ENCODE assay signal across 26 cellular contexts in genomic region chr13:110626510-110626909, GRCh38. TPM values are rescaled to one million over a fixed set of nuclear protein-coding genes. Genes with fewer than 3 reads are reported as not detected.
DNase-seq lines count a peak whose midpoint lies in the region; ATAC-seq, FAIRE-seq and TF ChIP-seq lines count a peak whose summit lies in the region.
"Had no signal": no experiment of that assay in that cellular context is flagged by ENCODE, and none has a peak within 500 bp of the region (broad histone marks: within the 10 kb centered on the region; RNA-seq: fewer than 3 reads in every experiment).

No MANE protein-coding gene starts in this region.

- TF ChIP-seq CTCF in astrocyte (IDR thresholded peaks at IDR 0.05; ENCODE audit: insufficient read depth, low read depth, low read length) (no peak), D721Med (IDR thresholded peaks at IDR 0.05; ENCODE audit: insufficient read depth, missing control alignments) (no peak)

- peaks cover 13% of the 10 kb centered on the region for H3K36me3 Mint-ChIP-seq in T-helper 2 cell treated with Interferon-gamma antibody and Interleukin-4, amounts not matched to agents 5 μg/mL and 100 μg/mL, for 36 hours (ENCODE audit: low read depth)
- peaks cover 16% of the 10 kb centered on the region for H3K36me3 Mint-ChIP-seq in astrocyte (ENCODE audit: low read depth, unreplicated experiment)
- peaks cover 75% of the 10 kb centered on the region for H3K36me3 Mint-ChIP-seq in stimulated activated effector memory CD8-positive, alpha-beta T cell treated with anti-CD3 and anti-CD28 coated beads, Interleukin-12 subunit alpha, Interleukin-12 subunit beta, amount 100 ng/mL, for 72 hours

- no peak overlapping the region for H3K4me2 ChIP-seq in astrocyte (ENCODE audit: low read length)

- H3K27me3 ChIP-seq in astrocyte (ENCODE audit: insufficient read depth, low read length) (no peaks in the 10 kb centered on the region), muscle layer of colon (ENCODE audit: control insufficient read depth in 1 of 2, insufficient read depth in 2 of 2, low read length in 2 of 2) (no peaks in the 10 kb centered on the region)
- H3K27me3 ChIP-seq: esophagus squamous epithelium, gastroesophageal sphincter, pancreas, SJCRH30 had no signal

- no peak for DNase-seq in T-helper 2 cell treated with Interferon-gamma antibody and Interleukin-4, amounts not matched to agents 5 μg/mL and 100 μg/mL, for 36 hours (ENCODE audit: low spot score)
- DNase-seq in T-helper 2 cell (no peak), astrocyte (ENCODE audit: low read depth) (no peak), NCI-H226 (no peak), D721Med (ENCODE audit: insufficient read length, low spot score) (no peak)
- DNase-seq in stimulated activated effector memory CD8-positive, alpha-beta T cell treated with anti-CD3 and anti-CD28 coated beads, Interleukin-12 subunit alpha, Interleukin-12 subunit beta, amount 100 ng/mL, for 72 hours (ENCODE audit: low spot score in 2 of 2): no peak
- DNase-seq: activated CD4-positive, alpha-beta memory T cell treated with anti-CD3 and anti-CD28 coated beads for 36 hours; activated CD4-positive, CD25-positive, alpha-beta regulatory T cell; activated T-cell treated with anti-CD3 and anti-CD28 coated beads, Interleukin-2, amount 50 U/mL, for 1 hour; CD8-positive, alpha-beta memory T cell; effector CD4-positive, alpha-beta T cell; esophagus squamous epithelium; KBM-7; kidney; naive B cell; NCI-H1436; pancreas; SJCRH30; stimulated activated naive B cell treated with anti-CD40 and anti-IgM and Interleukin-4, amounts not matched to agents 10 μg/mL and 1 μg/mL and 100 μg/mL, for 72 hours had no signal

- no peaks in the 10 kb centered on the region for H3K9me3 Mint-ChIP-seq in T-helper 2 cell treated with Interferon-gamma antibody and Interleukin-4, amounts not matched to agents 5 μg/mL and 100 μg/mL, for 36 hours
- no peaks in the 10 kb centered on the region for H3K9me3 Mint-ChIP-seq in astrocyte (ENCODE audit: unreplicated experiment)
- no peaks in the 10 kb centered on the region for H3K9me3 Mint-ChIP-seq in stimulated activated effector memory CD8-positive, alpha-beta T cell treated with anti-CD3 and anti-CD28 coated beads, Interleukin-12 subunit alpha, Interleukin-12 subunit beta, amount 100 ng/mL, for 72 hours
- H3K9me3 Mint-ChIP-seq: activated CD4-positive, alpha-beta memory T cell treated with anti-CD3 and anti-CD28 coated beads for 36 hours; CD8-positive, alpha-beta memory T cell; naive B cell; stimulated activated naive B cell treated with anti-CD40 and anti-IgM and Interleukin-4, amounts not matched to agents 10 μg/mL and 1 μg/mL and 100 μg/mL, for 72 hours had no signal

- H4K20me1 ChIP-seq in astrocyte (ENCODE audit: insufficient read depth, low read length): peaks cover 90% of the 10 kb centered on the region

- H3K9me3 ChIP-seq in astrocyte (ENCODE audit: insufficient read depth, low read depth, low read length): no peaks in the 10 kb centered on the region
- H3K9me3 ChIP-seq in muscle layer of colon (ENCODE audit: low read length): no peaks in the 10 kb centered on the region
- H3K9me3 ChIP-seq: esophagus squamous epithelium, gastroesophageal sphincter, pancreas, SJCRH30, thoracic aorta had no signal

- ATAC-seq in stimulated activated effector memory CD8-positive, alpha-beta T cell treated with anti-CD3 and anti-CD28 coated beads, Interleukin-12 subunit alpha, Interleukin-12 subunit beta, amount 100 ng/mL, for 72 hours: no peak
- no peak for ATAC-seq in GM19397 (IDR thresholded peaks at IDR 0.05; ENCODE audit: unreplicated experiment)
- ATAC-seq: gastroesophageal sphincter; stimulated activated naive B cell treated with anti-CD40 and anti-IgM and Interleukin-4, amounts not matched to agents 10 μg/mL and 1 μg/mL and 100 μg/mL, for 72 hours had no signal

- no peak overlapping the region for H2AFZ ChIP-seq in astrocyte (ENCODE audit: low read depth, low read length)

- peaks cover 16% of the 10 kb centered on the region for H3K4me1 Mint-ChIP-seq in T-helper 2 cell treated with Interferon-gamma antibody and Interleukin-4, amounts not matched to agents 5 μg/mL and 100 μg/mL, for 36 hours (ENCODE audit: low read depth)
- H3K4me1 Mint-ChIP-seq in astrocyte (ENCODE audit: low read depth, unreplicated experiment): peaks cover 38% of the 10 kb centered on the region
- peaks cover 61% of the 10 kb centered on the region for H3K4me1 Mint-ChIP-seq in stimulated activated effector memory CD8-positive, alpha-beta T cell treated with anti-CD3 and anti-CD28 coated beads, Interleukin-12 subunit alpha, Interleukin-12 subunit beta, amount 100 ng/mL, for 72 hours

- FAIRE-seq in astrocyte (lab: Jason Lieb, UNC) (no peak), D721Med (lab: Jason Lieb, UNC) (no peak)
- FAIRE-seq: G401.6, kidney, pancreas had no signal

- no peaks in the 10 kb centered on the region for H3K27me3 Mint-ChIP-seq in T-helper 2 cell treated with Interferon-gamma antibody and Interleukin-4, amounts not matched to agents 5 μg/mL and 100 μg/mL, for 36 hours (ENCODE audit: low read depth)
- no peaks in the 10 kb centered on the region for H3K27me3 Mint-ChIP-seq in astrocyte (ENCODE audit: low read depth, unreplicated experiment)
- H3K27me3 Mint-ChIP-seq: activated CD4-positive, alpha-beta memory T cell treated with anti-CD3 and anti-CD28 coated beads for 36 hours; activated naive CD8-positive, alpha-beta T cell; CD8-positive, alpha-beta memory T cell; naive B cell; stimulated activated naive B cell treated with anti-CD40 and anti-IgM and Interleukin-4, amounts not matched to agents 10 μg/mL and 1 μg/mL and 100 μg/mL, for 72 hours had no signal

- H3K4me3 ChIP-seq in astrocyte (ENCODE audit: insufficient read depth, low read depth, low read length) (no peak overlapping the region), muscle layer of colon (ENCODE audit: low read depth in 1 of 2, low read length in 2 of 2) (no peak overlapping the region)
- H3K4me3 ChIP-seq: esophagus squamous epithelium, gastroesophageal sphincter, pancreas, SJCRH30, thoracic aorta had no signal

- no peak overlapping the region for H3K9ac ChIP-seq in astrocyte (ENCODE audit: low read length)
- H3K9ac ChIP-seq in muscle layer of colon (ENCODE audit: low read length): no peak overlapping the region

- H3K27ac ChIP-seq in astrocyte (ENCODE audit: low read depth, low read length): no peak overlapping the region
- H3K27ac ChIP-seq in muscle layer of colon (ENCODE audit: low read depth, low read length): peak overlapping the region; percentile 56
- H3K27ac ChIP-seq: 22Rv1, pancreas, SJCRH30, thoracic aorta had no signal

- H3K4me1 ChIP-seq in astrocyte (ENCODE audit: insufficient read depth, low read length) (peaks cover 15% of the 10 kb centered on the region), muscle layer of colon (ENCODE audit: insufficient read depth, low read length) (peaks cover 55% of the 10 kb centered on the region)
- H3K4me1 ChIP-seq: pancreas, SJCRH30 had no signal

- no peak overlapping the region for H3K4me3 Mint-ChIP-seq in T-helper 2 cell treated with Interferon-gamma antibody and Interleukin-4, amounts not matched to agents 5 μg/mL and 100 μg/mL, for 36 hours
- H3K4me3 Mint-ChIP-seq in astrocyte (ENCODE audit: unreplicated experiment): peak overlapping the region; percentile 29
- H3K4me3 Mint-ChIP-seq in stimulated activated effector memory CD8-positive, alpha-beta T cell treated with anti-CD3 and anti-CD28 coated beads, Interleukin-12 subunit alpha, Interleukin-12 subunit beta, amount 100 ng/mL, for 72 hours: no peak overlapping the region
- H3K4me3 Mint-ChIP-seq: activated CD4-positive, alpha-beta memory T cell treated with anti-CD3 and anti-CD28 coated beads for 36 hours; activated naive CD8-positive, alpha-beta T cell; naive B cell; stimulated activated naive B cell treated with anti-CD40 and anti-IgM and Interleukin-4, amounts not matched to agents 10 μg/mL and 1 μg/mL and 100 μg/mL, for 72 hours had no signal

- H3K27ac Mint-ChIP-seq in T-helper 2 cell treated with Interferon-gamma antibody and Interleukin-4, amounts not matched to agents 5 μg/mL and 100 μg/mL, for 36 hours: peak overlapping the region; percentile 28
- no peak overlapping the region for H3K27ac Mint-ChIP-seq in astrocyte (ENCODE audit: unreplicated experiment)
- H3K27ac Mint-ChIP-seq in stimulated activated effector memory CD8-positive, alpha-beta T cell treated with anti-CD3 and anti-CD28 coated beads, Interleukin-12 subunit alpha, Interleukin-12 subunit beta, amount 100 ng/mL, for 72 hours: peak overlapping the region; percentile 64
- H3K27ac Mint-ChIP-seq: activated CD4-positive, alpha-beta memory T cell treated with anti-CD3 and anti-CD28 coated beads for 36 hours; activated naive CD8-positive, alpha-beta T cell; stimulated activated naive B cell treated with anti-CD40 and anti-IgM and Interleukin-4, amounts not matched to agents 10 μg/mL and 1 μg/mL and 100 μg/mL, for 72 hours had no signal

- peaks cover 97% of the 10 kb centered on the region for H3K79me2 ChIP-seq in astrocyte (ENCODE audit: insufficient read depth, low read length)

- peaks cover 3% of the 10 kb centered on the region for H3K36me3 ChIP-seq in astrocyte (ENCODE audit: insufficient read depth, low read length)
- peaks cover 29% of the 10 kb centered on the region for H3K36me3 ChIP-seq in muscle layer of colon (ENCODE audit: insufficient read depth, low read length)

RNA-seq across cellular contexts. Expression of gene NAXD, which starts 11.2 kb away (rescaled TPM):
- 25.1 and 25.8 TPM in 2 replicates for total RNA-seq in astrocyte
